8 cellular contexts compared by ENCODE assay signal in the genomic region with DNA sequence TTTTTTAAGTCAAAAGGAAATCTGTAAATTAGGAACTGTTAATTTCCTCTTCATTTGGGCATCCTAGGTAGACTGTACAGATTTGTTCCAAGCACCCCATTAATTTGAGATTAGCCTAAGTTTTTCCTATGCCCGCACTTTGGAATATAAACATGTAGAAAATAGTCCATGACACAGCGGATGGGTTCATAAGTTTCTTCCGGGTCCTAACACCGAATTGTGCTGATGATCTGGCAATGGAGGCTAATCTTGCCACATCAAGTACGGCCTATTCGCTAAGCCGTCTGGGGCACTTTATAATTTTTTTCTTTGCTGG. TPM values are rescaled to one million over a fixed set of nuclear protein-coding genes. Genes with fewer than 3 reads are reported as not detected.
DNase-seq lines count a peak whose midpoint lies in the region; ATAC-seq and TF ChIP-seq lines count a peak whose summit lies in the region.

No MANE protein-coding gene starts in this region.

- H3K9ac ChIP-seq in SK-N-MC (ENCODE audit: insufficient read length): peak overlapping the region; percentile 99
- H3K9ac ChIP-seq in skeletal muscle satellite cell (ENCODE audit: low read depth, low read length): peak overlapping the region; percentile 98

- peak overlapping the region; percentile 96 to 97 for H3K4me3 Mint-ChIP-seq in activated T-cell treated with anti-CD3 and anti-CD28 coated beads, Interleukin-2, amount 50 U/mL, for 72 hours

- peaks cover 35% of the 10 kb centered on the region for H3K4me1 Mint-ChIP-seq in activated T-cell treated with anti-CD3 and anti-CD28 coated beads, Interleukin-2, amount 50 U/mL, for 72 hours (ENCODE audit: low read depth)

- H3K4me2 ChIP-seq in skeletal muscle satellite cell (ENCODE audit: low read length): peak overlapping the region; percentile 96

- no peak for DNase-seq in activated T-cell treated with anti-CD3 and anti-CD28 coated beads, Interleukin-2, amount 50 U/mL, for 72 hours
- no peak for DNase-seq in activated T-cell treated with anti-CD3 and anti-CD28 coated beads, Interleukin-2, amount 50 U/mL, for 48 hours
- no peak for DNase-seq in SK-N-MC (ENCODE audit: low read depth, low spot score)
- no peak for DNase-seq in foreskin fibroblast
- DNase-seq in NCI-H748 treated with DMSO at 0.1 percent for 48 hours (lab: John Stamatoyannopoulos, UW): no peak
- DNase-seq in medulla oblongata (ENCODE audit: extremely low spot score): no peak
- no peak for DNase-seq in NCI-H2107 treated with DMSO at 0.1 percent for 48 hours (lab: John Stamatoyannopoulos, UW; ENCODE audit: unreplicated experiment)

- H3K9me3 Mint-ChIP-seq in activated T-cell treated with anti-CD3 and anti-CD28 coated beads, Interleukin-2, amount 50 U/mL, for 72 hours: no peaks in the 10 kb centered on the region

- H3K27me3 Mint-ChIP-seq in activated T-cell treated with anti-CD3 and anti-CD28 coated beads, Interleukin-2, amount 50 U/mL, for 72 hours (ENCODE audit: low read depth): peaks cover 18% of the 10 kb centered on the region

- no peaks in the 10 kb centered on the region for H3K9me3 ChIP-seq in SK-N-MC (ENCODE audit: low read depth, low read length)
- no peaks in the 10 kb centered on the region for H3K9me3 ChIP-seq in skeletal muscle satellite cell (replicated peaks; ENCODE audit: low read length)

- H3K27me3 ChIP-seq in skeletal muscle satellite cell (ENCODE audit: control insufficient read depth, insufficient read depth, low read length): peaks cover 17% of the 10 kb centered on the region

- H3K27ac ChIP-seq in SK-N-MC: peak overlapping the region; percentile 98

- H3K36me3 Mint-ChIP-seq in activated T-cell treated with anti-CD3 and anti-CD28 coated beads, Interleukin-2, amount 50 U/mL, for 72 hours (ENCODE audit: insufficient read depth in 2 of 2): peaks cover 0 to 18% of the 10 kb centered on the region in 2 donors

- H3K36me3 ChIP-seq in SK-N-MC (ENCODE audit: insufficient read depth, low read length): no peaks in the 10 kb centered on the region
- no peaks in the 10 kb centered on the region for H3K36me3 ChIP-seq in skeletal muscle satellite cell (ENCODE audit: insufficient read depth, low read length)

- H3K4me1 ChIP-seq in skeletal muscle satellite cell (ENCODE audit: control insufficient read depth, insufficient read depth, low read length): peaks cover 3% of the 10 kb centered on the region

- peak overlapping the region; percentile 94 for H3K4me3 ChIP-seq in SK-N-MC
- H3K4me3 ChIP-seq in foreskin fibroblast (ENCODE audit: low read depth in 1 of 2, low read length in 2 of 2): peak overlapping the region; percentile 64 to 75
- peak overlapping the region; percentile 83 for H3K4me3 ChIP-seq in skeletal muscle satellite cell (ENCODE audit: low read length)

- ATAC-seq in activated T-cell treated with anti-CD3 and anti-CD28 coated beads, Interleukin-2, amount 50 U/mL, for 72 hours (replicated peaks in 1 of 2): no peak

- H3K27ac Mint-ChIP-seq in activated T-cell treated with anti-CD3 and anti-CD28 coated beads, Interleukin-2, amount 50 U/mL, for 72 hours: peak overlapping the region; percentile 96

- no peak for TF ChIP-seq CTCF in foreskin fibroblast (IDR thresholded peaks at IDR 0.05; ENCODE audit: low read depth, low read length)

RNA-seq across cellular contexts. Expression of gene USP9X, which starts 1.2 kb away (rescaled TPM):
- total RNA-seq in activated T-cell treated with anti-CD3 and anti-CD28 coated beads, Interleukin-2, amount 50 U/mL, for 72 hours: 10 to 100 TPM; 70.1 to 95.1 TPM
- total RNA-seq in skeletal muscle satellite cell (2012; rRNA removed): 54.2 and 86.4 TPM in 2 replicates
